ENCODE assay signal across 11 cellular contexts in the genomic region with DNA sequence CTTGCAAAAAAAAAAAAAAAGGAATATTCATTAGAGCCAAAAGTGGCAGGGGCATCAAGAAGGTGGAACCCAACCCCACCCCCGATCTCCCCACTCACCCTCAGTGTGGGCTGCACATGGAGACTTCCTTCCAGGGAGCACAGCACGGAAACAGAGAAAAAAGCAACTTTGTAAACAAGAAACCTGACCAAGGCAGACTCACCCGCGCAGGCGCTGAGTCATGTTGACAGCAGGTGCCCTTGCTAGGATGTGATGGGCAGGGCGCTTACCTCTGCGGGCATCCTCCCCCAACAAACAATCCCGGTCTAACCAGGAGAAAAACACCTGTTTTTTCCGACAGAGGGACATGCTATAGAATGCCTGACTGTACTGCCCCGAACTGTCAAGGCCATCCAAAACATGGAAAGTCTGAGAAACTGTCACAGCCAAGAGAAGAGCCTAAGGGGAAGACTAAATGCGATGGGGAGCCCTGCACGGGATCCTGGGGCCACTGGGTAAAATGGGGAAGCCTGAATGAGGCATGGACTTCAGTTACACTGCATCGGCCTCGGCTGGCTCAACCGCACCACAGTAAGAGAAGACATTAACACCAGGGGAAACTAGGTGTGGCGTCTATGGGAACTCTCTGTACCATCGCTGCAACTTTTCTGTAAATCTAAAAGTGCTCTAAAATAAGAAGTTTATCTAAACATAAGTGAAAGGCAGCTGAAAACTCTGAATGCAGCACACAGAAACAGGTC.
A peak's percentile ranks its signal among the peaks of the same experiment; 100 is the strongest.
DNase-seq lines count a peak whose midpoint lies in the region; ATAC-seq, FAIRE-seq and TF ChIP-seq lines count a peak whose summit lies in the region.
"Had no signal": no experiment of that assay in that cellular context is flagged by ENCODE, and none has a peak within 500 bp of the region (broad histone marks: within the 10 kb centered on the region; RNA-seq: fewer than 3 reads in every experiment).

No MANE protein-coding gene starts in this region.

- H3K4me3 Mint-ChIP-seq in activated T-helper 2 cell treated with anti-CD3 and anti-CD28 coated beads, Interferon-gamma antibody, Interleukin-2, Interleukin-4, amounts not matched to agents 10 μg/mL and 5 μg/mL and 100 μg/mL, durations not matched to agents 14 hours and 24 hours and 36 hours (ENCODE audit: low read depth), result no peak overlapping the region
- H3K4me3 Mint-ChIP-seq: activated naive CD8-positive, alpha-beta T cell had no signal

- no peaks in the 10 kb centered on the region for H3K9me3 Mint-ChIP-seq in activated T-helper 2 cell treated with anti-CD3 and anti-CD28 coated beads, Interferon-gamma antibody, Interleukin-2, Interleukin-4, amounts not matched to agents 10 μg/mL and 5 μg/mL and 100 μg/mL, durations not matched to agents 14 hours and 24 hours and 36 hours

- H3K4me3 ChIP-seq in H1 (ENCODE audit: extremely low read depth in 1 of 4, insufficient read depth in 2 of 4, low read depth in 3 of 4, low read length in 4 of 4), result no peak overlapping the region

- 0 out of 2 replicates have a peak overlapping the region, but pooled peaks have one; percentile 36 for H4K8ac ChIP-seq in H1 (ENCODE audit: extremely low read depth, insufficient read depth, low read length)

- TF ChIP-seq EP300 in H1 (IDR thresholded peaks at IDR 0.05; ENCODE audit: borderline replicate concordance in 1 of 2, low read depth in 2 of 2, low read length in 2 of 2), result no peak

- CTCF ChIA-PET in H1 (lab: Charles Lee; ENCODE audit: partially characterized antibody), result interaction anchor here (2.1 kb wide), 1 partner anchor 13 kb away, joined by 12 read pairs; no protein-coding TSS in a partner anchor

- peak overlapping the region; percentile 71 for H3K18ac ChIP-seq in H1 (ENCODE audit: extremely low read depth, low read length)

- H2AFZ ChIP-seq in H1 (ENCODE audit: low read length), result no peak overlapping the region

- POLR2A ChIA-PET in H1 (lab: Charles Lee; ENCODE audit: partially characterized antibody), result no interaction called here

- no peak overlapping the region for H2BK20ac ChIP-seq in H1 (ENCODE audit: low read length)

- no peak overlapping the region; the same call in 1 of the 2 replicates for H2AK5ac ChIP-seq in H1 (ENCODE audit: low read depth, low read length)

- H2BK12ac ChIP-seq in H1 (ENCODE audit: low read depth, low read length), result 0 out of 2 replicates have a peak overlapping the region, but pooled peaks have one; percentile 39

- H3K79me2 ChIP-seq in H1 (ENCODE audit: control insufficient read depth in 1 of 2, insufficient read depth in 2 of 2, low read length in 2 of 2), result no peaks in the 10 kb centered on the region

- no peak overlapping the region for H3K14ac ChIP-seq in H1 (ENCODE audit: insufficient read length)

- no peak overlapping the region for H4K91ac ChIP-seq in H1 (replicated peaks; ENCODE audit: insufficient read length, low read length)

- no peak overlapping the region for H3K27ac Mint-ChIP-seq in activated T-helper 2 cell treated with anti-CD3 and anti-CD28 coated beads, Interferon-gamma antibody, Interleukin-2, Interleukin-4, amounts not matched to agents 10 μg/mL and 5 μg/mL and 100 μg/mL, durations not matched to agents 14 hours and 24 hours and 36 hours
- H3K27ac Mint-ChIP-seq: activated naive CD8-positive, alpha-beta T cell had no signal

- H2BK5ac ChIP-seq in H1 (ENCODE audit: low read depth, low read length), result no peak overlapping the region

- peak overlapping the region; percentile 15 to 26; a peak in 1 of 4 replicates for H3K4me2 ChIP-seq in H1 (ENCODE audit: insufficient read depth in 1 of 2, low read depth in 2 of 2, low read length in 2 of 2)

- ATAC-seq in GM21526 (IDR thresholded peaks at IDR 0.05; ENCODE audit: low FRiP score, unreplicated experiment) (no peak), GM19452 (IDR thresholded peaks at IDR 0.05; ENCODE audit: unreplicated experiment) (no peak)

- H2BK120ac ChIP-seq in H1 (replicated peaks; ENCODE audit: low read depth, low read length), result peak overlapping the region; percentile 26

- no peak overlapping the region; a peak in 1 of 7 replicates for H3K9ac ChIP-seq in H1 (replicated peaks in 1 of 4; ENCODE audit: extremely low read depth in 1 of 4, low read depth in 3 of 4, low read length in 3 of 4)

- peaks cover 2% of the 10 kb centered on the region; the same call in 1 of the 2 replicates for H3K23me2 ChIP-seq in H1 (ENCODE audit: low read depth, low read length)

- intact Hi-C loops in activated T-helper 2 cell treated with anti-CD3 and anti-CD28 coated beads, Interferon-gamma antibody, Interleukin-2, Interleukin-4, amounts not matched to agents 10 μg/mL and 5 μg/mL and 100 μg/mL, durations not matched to agents 14 hours and 24 hours and 36 hours (cut with micrococcal nuclease), result no loop called here

- H3K36me3 Mint-ChIP-seq in activated T-helper 2 cell treated with anti-CD3 and anti-CD28 coated beads, Interferon-gamma antibody, Interleukin-2, Interleukin-4, amounts not matched to agents 10 μg/mL and 5 μg/mL and 100 μg/mL, durations not matched to agents 14 hours and 24 hours and 36 hours (ENCODE audit: low read depth), result no peaks in the 10 kb centered on the region
- H3K36me3 Mint-ChIP-seq: activated naive CD8-positive, alpha-beta T cell had no signal

- H4K5ac ChIP-seq in H1 (ENCODE audit: insufficient read length, low read depth, low read length), result no peak overlapping the region

- no peak for TF ChIP-seq RAD21 in H1 (IDR thresholded peaks at IDR 0.05 in 1 of 2, conservative IDR thresholded peaks at IDR 0.05 in 1 of 2; ENCODE audit: low read depth in 2 of 2, low read length in 2 of 2)

- H3K27me3 ChIP-seq in H1 (replicated peaks in 1 of 4; ENCODE audit: control insufficient read depth in 3 of 4, extremely low read depth in 1 of 4, insufficient read depth in 3 of 4, low read length in 3 of 4), result peaks cover 0 to 20% (median 16%) of the 10 kb centered on the region in 4 experiments; a peak in 6 of 7 replicates

- no peak for FAIRE-seq in H1 (lab: Jason Lieb, UNC)
- FAIRE-seq: TTC549 had no signal

- H3K9me3 ChIP-seq in H1 (ENCODE audit: insufficient read depth in 2 of 2, low read depth in 1 of 2, low read length in 1 of 2), result no peaks in the 10 kb centered on the region; a peak in 1 of 4 replicates

- TF ChIP-seq CTCF in H1 (IDR thresholded peaks at IDR 0.05; ENCODE audit: control extremely low read depth in 1 of 3, insufficient read depth in 1 of 3, low read depth in 1 of 3, low read length in 3 of 3), result no peak

- peaks cover 34% of the 10 kb centered on the region for H3K27me3 Mint-ChIP-seq in activated T-helper 2 cell treated with anti-CD3 and anti-CD28 coated beads, Interferon-gamma antibody, Interleukin-2, Interleukin-4, amounts not matched to agents 10 μg/mL and 5 μg/mL and 100 μg/mL, durations not matched to agents 14 hours and 24 hours and 36 hours (ENCODE audit: low read depth)

- H2BK15ac ChIP-seq in H1 (ENCODE audit: low read length), result no peak overlapping the region

- H3K27ac ChIP-seq in H1 (ENCODE audit: low read depth, low read length), result no peak overlapping the region

- no peaks in the 10 kb centered on the region for H3K79me1 ChIP-seq in H1 (ENCODE audit: low read depth, low read length)

- DNase-seq in AG20443 (ENCODE audit: low spot score) (peak; percentile 7), DMS53 (lab: John Stamatoyannopoulos, UW) (peak; percentile 94), NCI-H526 treated with DMSO at 0.1 percent for 48 hours (lab: John Stamatoyannopoulos, UW) (peak; percentile 11), H1 (ENCODE audit: low read depth in 1 of 2, low spot score in 2 of 2) (no peak), AML-193 (lab: John Stamatoyannopoulos, UW) (no peak)
- no peak for DNase-seq in activated T-helper 2 cell treated with anti-CD3 and anti-CD28 coated beads, Interferon-gamma antibody, Interleukin-2, Interleukin-4, amounts not matched to agents 10 μg/mL and 5 μg/mL and 100 μg/mL, durations not matched to agents 14 hours and 24 hours and 36 hours (ENCODE audit: low spot score)
- DNase-seq: KG1 had no signal

- H4K20me1 ChIP-seq in H1 (replicated peaks in 1 of 2; ENCODE audit: control insufficient read depth in 1 of 2, insufficient read depth in 2 of 2, low read length in 2 of 2), result no peaks in the 10 kb centered on the region

- H3K4me1 Mint-ChIP-seq in activated T-helper 2 cell treated with anti-CD3 and anti-CD28 coated beads, Interferon-gamma antibody, Interleukin-2, Interleukin-4, amounts not matched to agents 10 μg/mL and 5 μg/mL and 100 μg/mL, durations not matched to agents 14 hours and 24 hours and 36 hours (ENCODE audit: low read depth), result peaks cover 2% of the 10 kb centered on the region

- H3K36me3 ChIP-seq in H1 (ENCODE audit: control insufficient read depth in 2 of 4, insufficient read depth in 4 of 4, low read length in 3 of 4), result no peaks in the 10 kb centered on the region

- no peak overlapping the region for H3K4ac ChIP-seq in H1 (replicated peaks; ENCODE audit: insufficient read length, low read depth, low read length)

- H3K23ac ChIP-seq in H1 (ENCODE audit: insufficient read length), result no peak overlapping the region

- peaks cover 0 to 10% (median 6%) of the 10 kb centered on the region in 4 experiments; a peak in 6 of 7 replicates for H3K4me1 ChIP-seq in H1 (replicated peaks in 1 of 4; ENCODE audit: control insufficient read depth in 3 of 4, insufficient read depth in 4 of 4, low read length in 3 of 4)

- H3K56ac ChIP-seq in H1 (replicated peaks; ENCODE audit: insufficient read length, low read depth, low read length), result no peak overlapping the region

- TF ChIP-seq POLR2A in H1 (IDR thresholded peaks at IDR 0.05; ENCODE audit: control extremely low read depth in 1 of 2, low read depth in 2 of 2, low read length in 2 of 2), result no peak

- 56% methylated on average over 17 of the region's 17 CpGs; no CpG with 5 or more reads in 1 of the 2 experiments for whole genome bisulfite sequencing in H1 (ENCODE audit: extremely low coverage in 1 of 2, insufficient coverage in 1 of 2, insufficient read length in 1 of 2, insufficient replicate concordance in 2 of 2, low coverage in 1 of 2, low lambda C conversion rate in 2 of 2, missing lambda C conversion rate in 1 of 2), 2 experiments

TF ChIP-seq in H1, 55 proteins besides CTCF, POLR2A, EP300 and RAD21:
- TF ChIP-seq BACH1 (IDR thresholded peaks at IDR 0.05; ENCODE audit: low read length), result peak; percentile 91
- no peak for TF ChIP-seq SRF (IDR thresholded peaks at IDR 0.05; ENCODE audit: low read depth, low read length)
- peak; percentile 83 for TF ChIP-seq MAFK (IDR thresholded peaks at IDR 0.05; ENCODE audit: low read depth, low read length)

Comparison
In these comparisons a context has a peak if more than half of its experiments do, and no peak if none do; other contexts are left out.
1. DNase-seq: peak in AG20443 (single experiment), DMS53 (single experiment) and NCI-H526 treated with DMSO at 0.1 percent for 48 hours (single experiment); none in H1 (0 of 2), activated T-helper 2 cell treated with anti-CD3 and anti-CD28 coated beads, Interferon-gamma antibody, Interleukin-2, Interleukin-4, amounts not matched to agents 10 μg/mL and 5 μg/mL and 100 μg/mL, durations not matched to agents 14 hours and 24 hours and 36 hours (single experiment) and AML-193 (0 of 2).